15 cellular contexts compared by ENCODE assay signal in genomic region chr11:129951201-129951882, GRCh38. TPM values are rescaled to one million over a fixed set of nuclear protein-coding genes. Genes with fewer than 3 reads are reported as not detected.
DNase-seq lines count a peak whose midpoint lies in the region; ATAC-seq and TF ChIP-seq lines count a peak whose summit lies in the region.
"Had no signal": no experiment of that assay in that cellular context is flagged by ENCODE, and none has a peak within 500 bp of the region (broad histone marks: within the 10 kb centered on the region; RNA-seq: fewer than 3 reads in every experiment).

No MANE protein-coding gene starts in this region.

- no peaks in the 10 kb centered on the region for H3K36me3 ChIP-seq in BLaER1

- intact Hi-C loops in dorsolateral prefrontal cortex (cut with DNase I): no loop called here

- H3K4me1 ChIP-seq in BLaER1: peaks cover 70% of the 10 kb centered on the region
- H3K4me1 ChIP-seq: body of pancreas, tibial artery had no signal

- DNase-seq in NB4 (ENCODE audit: low read depth): peak; percentile 36
- DNase-seq in RPMI8226: peak; percentile 69
- peak in 1 of 10 donors; percentile 54 for DNase-seq in dorsolateral prefrontal cortex
- DNase-seq in activated T-cell treated with anti-CD3 and anti-CD28 coated beads, Interleukin-2, amount 50 U/mL, for 1 hour: no peak
- DNase-seq in HuH-7 (ENCODE audit: low spot score): no peak
- DNase-seq: activated naive CD4-positive, alpha-beta T cell treated with Interleukin-2 at 50 U/mL for 16 hours; NCI-H1694 treated with DMSO at 0.1 percent for 48 hours; NK-92 treated with Interleukin-12 subunit alpha and Interleukin-12 subunit beta, amount 100 ng/mL, for 24 hours; SHP77 treated with DMSO at 0.1 percent for 48 hours; stimulated activated CD4-positive, alpha-beta T cell treated with anti-CD3 and anti-CD28 coated beads, Interleukin-4, amount 100 ng/mL, for 4 hours had no signal

- H4K20me1 ChIP-seq in BLaER1: no peaks in the 10 kb centered on the region

- ATAC-seq in HG02623 (IDR thresholded peaks at IDR 0.05; ENCODE audit: unreplicated experiment): no peak
- no peak for ATAC-seq in HG03097 (IDR thresholded peaks at IDR 0.05; ENCODE audit: low FRiP score, unreplicated experiment)

- H3K4me3 ChIP-seq in BLaER1 (no peak overlapping the region), NB4 (ENCODE audit: low read depth, low read length) (peak overlapping the region; percentile 46), dorsolateral prefrontal cortex (peak overlapping the region in 2 of 59 donors; percentile 13 to 14)
- H3K4me3 ChIP-seq: body of pancreas, tibial artery had no signal

- H3K27me3 ChIP-seq in BLaER1 (no peaks in the 10 kb centered on the region), dorsolateral prefrontal cortex (no peaks in the 10 kb centered on the region)
- H3K27me3 ChIP-seq: body of pancreas, tibial artery had no signal

- TF ChIP-seq CTCF in NB4 (IDR thresholded peaks at IDR 0.05; ENCODE audit: low read depth, low read length): no peak
- TF ChIP-seq CTCF in dorsolateral prefrontal cortex (IDR thresholded peaks at IDR 0.05 in 54 of 56, conservative IDR thresholded peaks at IDR 0.05 in 2 of 56; ENCODE audit: low read depth in 1 of 56, partially characterized antibody in 56 of 56): no peak

- TF ChIP-seq POLR2A in NB4 (IDR thresholded peaks at IDR 0.05; ENCODE audit: extremely low read depth, insufficient read length): no peak

- no peaks in the 10 kb centered on the region for H3K9me3 ChIP-seq in BLaER1
- H3K9me3 ChIP-seq: body of pancreas, tibial artery had no signal

- H3K27ac ChIP-seq in BLaER1 (peak overlapping the region; percentile 80), dorsolateral prefrontal cortex (peak overlapping the region in 30 of 59 donors; percentile 4 to 90 (median 38))
- H3K27ac ChIP-seq: tibial artery had no signal

- peak overlapping the region; percentile 79 for H3K4me2 ChIP-seq in BLaER1

- H3K9ac ChIP-seq in BLaER1: peak overlapping the region; percentile 68

RNA-seq across cellular contexts. Expression of gene PRDM10, which starts 51.3 kb away (rescaled TPM):
- total RNA-seq in dorsolateral prefrontal cortex: 10 to 100 TPM; 11.0 to 30.1 (median 17.7) TPM

RNA-seq across cellular contexts. Expression of gene NFRKB, which starts 56.0 kb away (rescaled TPM):
- total RNA-seq in dorsolateral prefrontal cortex: 10 to 100 TPM; 15.4 to 34.0 (median 23.6) TPM

Comparison
In these comparisons a context has a peak if more than half of its experiments do, and no peak if none do; other contexts are left out.
1. DNase-seq: peak in NB4 (single experiment) and RPMI8226 (single experiment); none in activated T-cell treated with anti-CD3 and anti-CD28 coated beads, Interleukin-2, amount 50 U/mL, for 1 hour (single experiment) and HuH-7 (single experiment).